ENCODE assay signal across 23 cellular contexts in genomic region chr13:65159803-65160202, GRCh38.
"Had no signal": no experiment of that assay in that cellular context is flagged by ENCODE, and none has a peak within 500 bp of the region (broad histone marks: within the 10 kb centered on the region; RNA-seq: fewer than 3 reads in every experiment).

No MANE protein-coding gene starts in this region.

- DNase-seq: colonic mucosa; effector memory CD4-positive, alpha-beta T cell; esophagus squamous epithelium; hypothalamus; immature natural killer cell; islet precursor cell; left ventricle myocardium superior; lower lobe of right lung; natural killer cell; occipital lobe; ovary; posterior cingulate gyrus; psoas muscle; right cardiac atrium; sigmoid colon; spleen; stimulated activated CD4-positive, alpha-beta T cell treated with anti-CD3 and anti-CD28 coated beads, Interleukin-4, amount 100 ng/mL, for 4 hours; stimulated activated naive CD8-positive, alpha-beta T cell treated with anti-CD3 and anti-CD28 coated beads, Interleukin-15, Interleukin-2, amounts not matched to agents 100 U/mL and 50 U/mL, for 24 hours; substantia nigra; testis; tibial artery; upper lobe of left lung had no signal

- ATAC-seq: left ventricle myocardium superior; lower lobe of right lung; natural killer cell; psoas muscle; right cardiac atrium; stimulated activated memory B cell treated with anti-CD40 and anti-IgM and Interleukin-4, amounts not matched to agents 10 μg/mL and 1 μg/mL and 100 μg/mL, for 72 hours; stimulated activated naive CD8-positive, alpha-beta T cell treated with anti-CD3 and anti-CD28 coated beads, Interleukin-15, Interleukin-2, amounts not matched to agents 100 U/mL and 50 U/mL, for 24 hours had no signal

- H3K36me3 ChIP-seq: colonic mucosa, esophagus squamous epithelium, lower lobe of right lung, ovary, sigmoid colon, spleen, tibial artery, upper lobe of left lung had no signal

- H3K9me3 ChIP-seq: colonic mucosa, esophagus squamous epithelium, lower lobe of right lung, ovary, psoas muscle, sigmoid colon, testis, tibial artery, upper lobe of left lung had no signal

- H3K27ac ChIP-seq: colonic mucosa, esophagus squamous epithelium, lower lobe of right lung, ovary, psoas muscle, sigmoid colon, spleen, testis, tibial artery, upper lobe of left lung had no signal

- H3K4me1 ChIP-seq: colonic mucosa, esophagus squamous epithelium, lower lobe of right lung, psoas muscle, sigmoid colon, spleen, testis, tibial artery, upper lobe of left lung had no signal

- H3K4me3 ChIP-seq: colonic mucosa, esophagus squamous epithelium, lower lobe of right lung, ovary, psoas muscle, sigmoid colon, spleen, testis, tibial artery, upper lobe of left lung had no signal

- H3K27me3 ChIP-seq: colonic mucosa, esophagus squamous epithelium, ovary, sigmoid colon, spleen, testis, tibial artery, upper lobe of left lung had no signal
